Comparison of ENCODE assay signal across 1 cellular context in the genomic region with DNA sequence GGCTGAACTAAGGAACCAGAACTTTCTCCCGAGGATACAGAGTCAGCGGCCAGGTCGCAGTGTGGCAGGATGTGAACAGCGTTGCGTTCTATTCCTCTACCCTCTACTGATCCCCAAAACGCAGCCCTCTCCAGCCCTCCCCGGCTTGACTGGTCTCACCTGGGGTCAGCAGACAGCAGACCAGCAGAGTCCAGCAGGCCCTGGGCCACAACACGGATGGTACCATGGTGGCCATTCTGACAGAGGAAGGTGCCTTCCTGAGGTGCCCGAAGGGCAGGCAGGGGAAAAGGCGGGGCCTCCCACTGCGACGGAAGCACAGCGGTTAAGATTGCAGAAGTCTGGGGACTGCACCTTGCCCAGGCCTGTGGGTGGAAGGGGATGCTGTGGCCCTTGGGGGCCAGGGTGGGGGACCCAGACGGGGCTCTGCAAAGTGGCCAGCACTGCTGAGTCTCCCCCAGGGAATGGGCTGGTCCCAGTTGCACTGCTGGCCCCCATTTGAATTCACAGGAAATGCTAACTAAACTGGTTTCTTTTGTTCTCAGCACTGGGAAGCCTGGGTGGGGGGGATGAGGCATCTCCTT.
TF ChIP-seq lines count a peak whose summit lies in the region.

A gene with protein sequence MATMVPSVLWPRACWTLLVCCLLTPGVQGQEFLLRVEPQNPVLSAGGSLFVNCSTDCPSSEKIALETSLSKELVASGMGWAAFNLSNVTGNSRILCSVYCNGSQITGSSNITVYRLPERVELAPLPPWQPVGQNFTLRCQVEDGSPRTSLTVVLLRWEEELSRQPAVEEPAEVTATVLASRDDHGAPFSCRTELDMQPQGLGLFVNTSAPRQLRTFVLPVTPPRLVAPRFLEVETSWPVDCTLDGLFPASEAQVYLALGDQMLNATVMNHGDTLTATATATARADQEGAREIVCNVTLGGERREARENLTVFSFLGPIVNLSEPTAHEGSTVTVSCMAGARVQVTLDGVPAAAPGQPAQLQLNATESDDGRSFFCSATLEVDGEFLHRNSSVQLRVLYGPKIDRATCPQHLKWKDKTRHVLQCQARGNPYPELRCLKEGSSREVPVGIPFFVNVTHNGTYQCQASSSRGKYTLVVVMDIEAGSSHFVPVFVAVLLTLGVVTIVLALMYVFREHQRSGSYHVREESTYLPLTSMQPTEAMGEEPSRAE (minus strand): TSS at position 245 of the 581 bp plus-strand sequence. CDS start 10 bp downstream, at position 235.

TF ChIP-seq in GM12878, 131 proteins besides CTCF, POLR2A, EP300 and RAD21 (continued from another document):
- TF ChIP-seq MLLT1 (IDR thresholded peaks at IDR 0.05), result 0 out of 2 replicates have a peak, but pooled peaks have one; percentile 12
- no peak for TF ChIP-seq RBBP5 (conservative IDR thresholded peaks at IDR 0.05)
- no peak for TF ChIP-seq SUPT20H (IDR thresholded peaks at IDR 0.05; ENCODE audit: borderline replicate concordance, control insufficient read depth, low read depth, low read length)
